ENCODE assay signal across 8 cellular contexts in genomic region chr1:33137800-33138199, GRCh38. TPM values are rescaled to one million over a fixed set of nuclear protein-coding genes. Genes with fewer than 3 reads are reported as not detected.
A peak's percentile ranks its signal among the peaks of the same experiment; 100 is the strongest.
DNase-seq lines count a peak whose midpoint lies in the region; ATAC-seq and TF ChIP-seq lines count a peak whose summit lies in the region.

No MANE protein-coding gene starts in this region.

- H3K36me3 Mint-ChIP-seq in naive thymus-derived CD4-positive, alpha-beta T cell, result peaks cover 0 to 6% (median 0%) of the 10 kb centered on the region in 5 donors

- H3K27ac ChIP-seq in HCT116 (ENCODE audit: low read depth, low read length) (no peak overlapping the region), SK-N-MC (peak overlapping the region; percentile 23; the same call in 1 of the 2 replicates)
- H3K27ac ChIP-seq in naive thymus-derived CD4-positive, alpha-beta T cell (ENCODE audit: low read depth, low read length), result no peak overlapping the region

- peaks cover 0 to 2% (median 0%) of the 10 kb centered on the region in 11 donors for H3K9me3 Mint-ChIP-seq in naive thymus-derived CD4-positive, alpha-beta T cell

- POLR2A ChIA-PET in HCT116 (lab: Charles Lee), result interaction anchor here (2.2 kb wide), 1 partner anchor 10 kb away, joined by 7 read pairs; no protein-coding TSS in a partner anchor
- POLR2A ChIA-PET in naive thymus-derived CD4-positive, alpha-beta T cell (lab: Charles Lee), result interaction anchor here (4.5 kb wide), 1 partner anchor 10 kb away, joined by 16 read pairs; no protein-coding TSS in a partner anchor

- H3K9me3 ChIP-seq in HCT116 (ENCODE audit: control insufficient read depth in 1 of 2, insufficient read depth in 1 of 2, low read depth in 1 of 2, low read length in 2 of 2) (no peaks in the 10 kb centered on the region), SK-N-MC (ENCODE audit: low read depth, low read length) (no peaks in the 10 kb centered on the region)
- H3K9me3 ChIP-seq in naive thymus-derived CD4-positive, alpha-beta T cell (ENCODE audit: control insufficient read depth in 2 of 3, low read length in 3 of 3), result no peaks in the 10 kb centered on the region

- no peaks in the 10 kb centered on the region for H3K4me1 ChIP-seq in HCT116 (ENCODE audit: control insufficient read depth in 1 of 2, insufficient read depth in 2 of 2, low read length in 2 of 2)
- H3K4me1 ChIP-seq in naive thymus-derived CD4-positive, alpha-beta T cell (ENCODE audit: control insufficient read depth in 2 of 2, insufficient read depth in 2 of 2, low read length in 2 of 2), result no peaks in the 10 kb centered on the region

- no peak overlapping the region for H3K27ac Mint-ChIP-seq in naive thymus-derived CD4-positive, alpha-beta T cell

- H3K4me3 Mint-ChIP-seq in naive thymus-derived CD4-positive, alpha-beta T cell, result no peak overlapping the region

- no peak overlapping the region for H3K9ac ChIP-seq in HCT116 (ENCODE audit: low read length)
- H3K9ac ChIP-seq in SK-N-MC (ENCODE audit: insufficient read length), result no peak overlapping the region

- TF ChIP-seq CTCF in HCT116 (IDR thresholded peaks at IDR 0.05 in 2 of 3, conservative IDR thresholded peaks at IDR 0.05 in 1 of 3; ENCODE audit: borderline replicate concordance in 1 of 3, insufficient read depth in 1 of 3, low read depth in 2 of 3, low read length in 2 of 3), result peak in 2 of 3 experiments; percentile 40 to 41; a peak in 4 of 6 replicates

- H3K4me1 Mint-ChIP-seq in naive thymus-derived CD4-positive, alpha-beta T cell, result peaks cover 8 to 23% (median 15%) of the 10 kb centered on the region in 7 donors

- intact Hi-C loops in HCT116 (cut with micrococcal nuclease), result no loop called here
- intact Hi-C loops in naive thymus-derived CD4-positive, alpha-beta T cell (cut with micrococcal nuclease), result loop anchor here in 1 of 2 donors (10.0 kb wide), 1 partner anchor 317 kb away; no protein-coding TSS in a partner anchor

- H3K27me3 ChIP-seq in HCT116 (ENCODE audit: insufficient read depth, low read length), result no peaks in the 10 kb centered on the region
- H3K27me3 ChIP-seq in naive thymus-derived CD4-positive, alpha-beta T cell (ENCODE audit: control insufficient read depth in 2 of 2, insufficient read depth in 2 of 2, low read length in 2 of 2), result no peaks in the 10 kb centered on the region

- H3K27me3 Mint-ChIP-seq in naive thymus-derived CD4-positive, alpha-beta T cell, result no peaks in the 10 kb centered on the region

- TF ChIP-seq POLR2A in HCT116 (IDR thresholded peaks at IDR 0.05; ENCODE audit: borderline replicate concordance, extremely low read depth, insufficient read depth, insufficient read length), result no peak

- H3K4me2 ChIP-seq in HCT116 (ENCODE audit: low read length), result no peak overlapping the region

- BruUV-seq in HCT116 (replicated peaks; lab: Mats Ljungman, UMichigan), result no TSS peak

- in situ Hi-C loops in ACHN (cut with HindIII; ENCODE audit: low pct_ligation_motif_present, low pct_unique_long_range_greater_than_20kb, low sequenced_read_pairs), result no loop called here

- no peaks in the 10 kb centered on the region for H3K36me3 ChIP-seq in HCT116 (ENCODE audit: control insufficient read depth in 1 of 2, insufficient read depth in 2 of 2, low read length in 2 of 2)
- no peaks in the 10 kb centered on the region for H3K36me3 ChIP-seq in SK-N-MC (ENCODE audit: insufficient read depth, low read length)
- peaks cover 0 to 2% (median 0%) of the 10 kb centered on the region in 3 experiments for H3K36me3 ChIP-seq in naive thymus-derived CD4-positive, alpha-beta T cell (ENCODE audit: control insufficient read depth in 2 of 3, insufficient read depth in 3 of 3, low read length in 3 of 3)

- no peaks in the 10 kb centered on the region for H4K20me1 ChIP-seq in HCT116 (ENCODE audit: insufficient read depth)

- CTCF ChIA-PET in HCT116 (lab: Charles Lee), result interaction anchor here (2.0 kb wide), 1 partner anchor 11 kb away, joined by 5 read pairs; no protein-coding TSS in a partner anchor
- CTCF ChIA-PET in naive thymus-derived CD4-positive, alpha-beta T cell (lab: Charles Lee), result no interaction called here

- DNase-seq in HCT116 (ENCODE audit: low read depth, low spot score), result no peak
- DNase-seq in SK-N-MC (ENCODE audit: low read depth, low spot score), result no peak
- peak; percentile 22 to 57 for DNase-seq in dermis microvascular lymphatic vessel endothelial cell (ENCODE audit: low read depth in 2 of 2)
- DNase-seq in naive thymus-derived CD4-positive, alpha-beta T cell, result peak in 5 of 9 donors; percentile 9 to 31 (median 22)
- DNase-seq in COLO668 (lab: John Stamatoyannopoulos, UW; ENCODE audit: unreplicated experiment), result no peak
- DNase-seq in ACHN, result no peak

- RAD21 ChIA-PET in HCT116 (lab: Charles Lee; ENCODE audit: low non-redundant PET in 1 of 2, low total read pairs in 2 of 2, uncharacterized antibody in 2 of 2, unreplicated experiment in 2 of 2), result no interaction called here

- no peak overlapping the region for H2AFZ ChIP-seq in HCT116 (ENCODE audit: low read depth, low read length, poor library complexity, severe bottlenecking)

- H3K4me3 ChIP-seq in HCT116 (replicated peaks in 1 of 2; ENCODE audit: low read depth in 1 of 2, low read length in 2 of 2) (no peak overlapping the region), SK-N-MC (no peak overlapping the region)
- H3K4me3 ChIP-seq in naive thymus-derived CD4-positive, alpha-beta T cell (ENCODE audit: low read length), result no peak overlapping the region

- TF ChIP-seq RAD21 in HCT116 (IDR thresholded peaks at IDR 0.05; ENCODE audit: low read depth), result no peak; the same call in 1 of the 2 replicates

- ATAC-seq in HCT116 (peak; percentile 54), GM21390 (IDR thresholded peaks at IDR 0.05; ENCODE audit: unreplicated experiment) (no peak), GM21723 (IDR thresholded peaks at IDR 0.05; ENCODE audit: unreplicated experiment) (no peak)
- peak; percentile 50 for ATAC-seq in naive thymus-derived CD4-positive, alpha-beta T cell

- no peaks in the 10 kb centered on the region for H3K9me2 ChIP-seq in HCT116 (ENCODE audit: insufficient read depth)

- no peaks in the 10 kb centered on the region for H3K79me2 ChIP-seq in HCT116 (ENCODE audit: insufficient read depth, low read length)

TF ChIP-seq in HCT116, 20 proteins besides CTCF, POLR2A, EP300 and RAD21:
- TF ChIP-seq ZNF274 (IDR thresholded peaks at IDR 0.05; ENCODE audit: low read depth, low read length) (no peak), FOSL1 (IDR thresholded peaks at IDR 0.05; ENCODE audit: low read depth) (no peak), CEBPB (IDR thresholded peaks at IDR 0.05; ENCODE audit: low read depth) (no peak), EGR1 (IDR thresholded peaks at IDR 0.05; ENCODE audit: low read depth) (no peak)
- TF ChIP-seq, protein P1, sequence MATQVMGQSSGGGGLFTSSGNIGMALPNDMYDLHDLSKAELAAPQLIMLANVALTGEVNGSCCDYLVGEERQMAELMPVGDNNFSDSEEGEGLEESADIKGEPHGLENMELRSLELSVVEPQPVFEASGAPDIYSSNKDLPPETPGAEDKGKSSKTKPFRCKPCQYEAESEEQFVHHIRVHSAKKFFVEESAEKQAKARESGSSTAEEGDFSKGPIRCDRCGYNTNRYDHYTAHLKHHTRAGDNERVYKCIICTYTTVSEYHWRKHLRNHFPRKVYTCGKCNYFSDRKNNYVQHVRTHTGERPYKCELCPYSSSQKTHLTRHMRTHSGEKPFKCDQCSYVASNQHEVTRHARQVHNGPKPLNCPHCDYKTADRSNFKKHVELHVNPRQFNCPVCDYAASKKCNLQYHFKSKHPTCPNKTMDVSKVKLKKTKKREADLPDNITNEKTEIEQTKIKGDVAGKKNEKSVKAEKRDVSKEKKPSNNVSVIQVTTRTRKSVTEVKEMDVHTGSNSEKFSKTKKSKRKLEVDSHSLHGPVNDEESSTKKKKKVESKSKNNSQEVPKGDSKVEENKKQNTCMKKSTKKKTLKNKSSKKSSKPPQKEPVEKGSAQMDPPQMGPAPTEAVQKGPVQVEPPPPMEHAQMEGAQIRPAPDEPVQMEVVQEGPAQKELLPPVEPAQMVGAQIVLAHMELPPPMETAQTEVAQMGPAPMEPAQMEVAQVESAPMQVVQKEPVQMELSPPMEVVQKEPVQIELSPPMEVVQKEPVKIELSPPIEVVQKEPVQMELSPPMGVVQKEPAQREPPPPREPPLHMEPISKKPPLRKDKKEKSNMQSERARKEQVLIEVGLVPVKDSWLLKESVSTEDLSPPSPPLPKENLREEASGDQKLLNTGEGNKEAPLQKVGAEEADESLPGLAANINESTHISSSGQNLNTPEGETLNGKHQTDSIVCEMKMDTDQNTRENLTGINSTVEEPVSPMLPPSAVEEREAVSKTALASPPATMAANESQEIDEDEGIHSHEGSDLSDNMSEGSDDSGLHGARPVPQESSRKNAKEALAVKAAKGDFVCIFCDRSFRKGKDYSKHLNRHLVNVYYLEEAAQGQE (IDR thresholded peaks at IDR 0.05; ENCODE audit: low read depth), result no peak

RNA-seq across cellular contexts. Expression of gene TRIM62, which starts 44.0 kb away (rescaled TPM):
- total RNA-seq in HCT116 (2021; ENCODE audit: unreplicated experiment) (6.5 TPM), dermis microvascular lymphatic vessel endothelial cell (1.7 and 3.2 TPM in 2 replicates)
- 4.0 and 4.1 TPM in 2 replicates for polyA plus RNA-seq in HCT116 (2012)
- total RNA-seq in naive thymus-derived CD4-positive, alpha-beta T cell, result 10 to 100 TPM; 13.2 to 24.2 (median 19.4) TPM
- polyA plus RNA-seq in naive thymus-derived CD4-positive, alpha-beta T cell, result 1 to 10 TPM; 3.6 to 7.9 TPM

RNA-seq across cellular contexts. Expression of gene AZIN2, which starts 56.8 kb away (rescaled TPM):
- total RNA-seq in HCT116 (2021; ENCODE audit: unreplicated experiment) (7.8 TPM), dermis microvascular lymphatic vessel endothelial cell (0.64 and 1.3 TPM in 2 replicates)
- polyA plus RNA-seq in HCT116 (2012), result 9.0 and 9.7 TPM in 2 replicates
- 1 to 10 TPM; 5.3 to 9.6 (median 9.0) TPM for total RNA-seq in naive thymus-derived CD4-positive, alpha-beta T cell
- polyA plus RNA-seq in naive thymus-derived CD4-positive, alpha-beta T cell, result 1 to 10 TPM; 4.3 to 5.1 TPM

Comparison
In these comparisons a context has a peak if more than half of its experiments do, and no peak if none do; other contexts are left out.
1. ATAC-seq: peak in HCT116 (single experiment) and naive thymus-derived CD4-positive, alpha-beta T cell (single experiment); none in GM21390 (single experiment) and GM21723 (single experiment).
2. DNase-seq: peak in dermis microvascular lymphatic vessel endothelial cell (2 of 2) and naive thymus-derived CD4-positive, alpha-beta T cell (5 of 9); none in HCT116 (single experiment), SK-N-MC (single experiment), COLO668 (single experiment) and ACHN (single experiment).